In the genomic region with DNA sequence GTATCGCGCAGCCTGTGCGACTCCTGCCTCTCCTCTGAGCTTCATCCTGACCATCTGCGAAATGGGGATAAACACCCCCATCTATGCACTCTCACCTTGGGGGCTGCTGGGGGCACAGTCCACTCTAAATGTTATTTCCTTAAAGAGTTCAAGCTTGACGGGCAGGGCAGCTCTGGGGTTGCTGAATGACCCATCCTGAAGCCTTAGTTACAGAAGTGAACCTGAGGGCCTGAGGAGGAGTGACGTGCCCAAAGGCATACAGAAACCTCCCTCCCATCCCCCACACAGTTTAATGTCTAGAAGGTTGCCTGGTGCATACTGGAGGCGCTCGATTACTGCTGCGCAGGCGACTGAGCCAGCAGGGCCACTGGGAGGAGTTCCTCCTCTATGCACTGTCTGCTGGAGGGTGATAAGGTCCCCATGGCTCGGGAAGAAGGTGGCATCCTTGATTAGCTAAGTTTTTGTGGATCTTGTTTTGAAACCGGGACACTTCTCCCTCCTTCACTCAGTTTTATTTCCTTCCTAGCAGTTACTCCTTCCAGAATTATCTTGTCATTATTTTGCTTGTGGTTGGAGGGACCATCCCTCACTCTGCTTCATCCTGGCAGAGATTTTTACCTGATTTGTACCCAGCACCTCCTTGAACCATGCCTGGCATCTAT, we compare ENCODE assay signal across 8 cellular contexts. TPM values are rescaled to one million over a fixed set of nuclear protein-coding genes. Genes with fewer than 3 reads are reported as not detected.
DNase-seq lines count a peak whose midpoint lies in the region; ATAC-seq lines count a peak whose summit lies in the region.

No MANE protein-coding gene starts in this region.

- no peaks in the 10 kb centered on the region for H3K9me3 Mint-ChIP-seq in activated naive CD8-positive, alpha-beta T cell treated with anti-CD3 and anti-CD28 coated beads for 36 hours

- H3K27ac Mint-ChIP-seq in activated naive CD8-positive, alpha-beta T cell treated with anti-CD3 and anti-CD28 coated beads for 36 hours: peak overlapping the region; percentile 94

- intact Hi-C loops in right cardiac atrium (cut with DNase I) (no loop called here), sciatic nerve (cut with DNase I) (no loop called here)

- H3K4me3 Mint-ChIP-seq in activated naive CD8-positive, alpha-beta T cell treated with anti-CD3 and anti-CD28 coated beads for 36 hours: peak overlapping the region; percentile 90

- 7% methylated on average over 12 of the region's 12 CpGs for WGBS in right cardiac atrium

- H3K27me3 ChIP-seq in right cardiac atrium (ENCODE audit: control insufficient read depth, insufficient read depth): no peaks in the 10 kb centered on the region

- peaks cover 12% of the 10 kb centered on the region for H3K4me1 Mint-ChIP-seq in activated naive CD8-positive, alpha-beta T cell treated with anti-CD3 and anti-CD28 coated beads for 36 hours

- H3K36me3 Mint-ChIP-seq in activated naive CD8-positive, alpha-beta T cell treated with anti-CD3 and anti-CD28 coated beads for 36 hours: peaks cover 7% of the 10 kb centered on the region

- H3K27ac ChIP-seq in SK-N-MC (peak overlapping the region; percentile 4; the same call in 1 of the 2 replicates), right cardiac atrium (ENCODE audit: low read length) (no peak overlapping the region)

- ATAC-seq in GM21526 (IDR thresholded peaks at IDR 0.05; ENCODE audit: low FRiP score, unreplicated experiment) (peak; percentile 62), right cardiac atrium (peak; percentile 58 to 64), sciatic nerve (peak; percentile 39)

- peaks cover 3% of the 10 kb centered on the region for H3K4me1 ChIP-seq in right cardiac atrium (ENCODE audit: control insufficient read depth, insufficient read depth, low read length)

- peak overlapping the region; percentile 70 for H3K4me3 ChIP-seq in Jurkat, Clone E6-1 (ENCODE audit: low read length)
- peak overlapping the region; percentile 85 for H3K4me3 ChIP-seq in SK-N-MC
- H3K4me3 ChIP-seq in right cardiac atrium (ENCODE audit: low read length): peak overlapping the region; percentile 88

- H3K9me3 ChIP-seq in SK-N-MC (ENCODE audit: low read depth, low read length) (no peaks in the 10 kb centered on the region), right cardiac atrium (ENCODE audit: control insufficient read depth, low read length) (no peaks in the 10 kb centered on the region)

- H3K36me3 ChIP-seq in SK-N-MC (ENCODE audit: insufficient read depth, low read length): peaks cover 27% of the 10 kb centered on the region

- peak overlapping the region; percentile 59 for H3K9ac ChIP-seq in SK-N-MC (ENCODE audit: insufficient read length)

- H3K27me3 Mint-ChIP-seq in activated naive CD8-positive, alpha-beta T cell treated with anti-CD3 and anti-CD28 coated beads for 36 hours: no peaks in the 10 kb centered on the region

- peak; percentile 78 for DNase-seq in EH (ENCODE audit: low read depth)
- peak; percentile 92 for DNase-seq in Jurkat, Clone E6-1 (ENCODE audit: low read depth, low spot score)
- DNase-seq in SK-N-MC (ENCODE audit: low read depth, low spot score): no peak
- peak; percentile 72 for DNase-seq in activated naive CD8-positive, alpha-beta T cell treated with anti-CD3 and anti-CD28 coated beads for 36 hours
- peak in 2 of 3 donors; percentile 48 to 67 for DNase-seq in right cardiac atrium
- no peak for DNase-seq in sciatic nerve (ENCODE audit: low spot score)
- no peak for DNase-seq in cortex of kidney (lab: John Stamatoyannopoulos, UW)

RNA-seq across cellular contexts. Expression of a gene that starts 0.6 kb away (rescaled TPM):
- 204 TPM for polyA plus RNA-seq in Jurkat, Clone E6-1 (2012; ENCODE audit: insufficient read depth, insufficient read length)
- 100 to 1,000 TPM; 168 to 170 TPM for total RNA-seq in activated naive CD8-positive, alpha-beta T cell treated with anti-CD3 and anti-CD28 coated beads for 36 hours
- total RNA-seq in right cardiac atrium (100 to 1,000 TPM; 204 to 236 (median 213) TPM), sciatic nerve (296 TPM)
- polyA plus RNA-seq in right cardiac atrium: 285 TPM

RNA-seq across cellular contexts. Expression of a gene that starts 13.7 kb away (rescaled TPM):
- 116 TPM for polyA plus RNA-seq in Jurkat, Clone E6-1 (2012; ENCODE audit: insufficient read depth, insufficient read length)
- total RNA-seq in activated naive CD8-positive, alpha-beta T cell treated with anti-CD3 and anti-CD28 coated beads for 36 hours: 100 to 1,000 TPM; 116 to 124 TPM
- total RNA-seq in right cardiac atrium: 10 to 100 TPM; 47.8 to 55.4 (median 52.2) TPM
- 49.0 TPM for polyA plus RNA-seq in right cardiac atrium
- total RNA-seq in sciatic nerve: 97.2 TPM

RNA-seq across cellular contexts. Expression of a gene that starts 22.1 kb away (rescaled TPM):
- polyA plus RNA-seq in Jurkat, Clone E6-1 (2012; ENCODE audit: insufficient read depth, insufficient read length): 8.1 TPM
- total RNA-seq in activated naive CD8-positive, alpha-beta T cell treated with anti-CD3 and anti-CD28 coated beads for 36 hours: 10 to 100 TPM; 20.0 to 21.0 TPM
- total RNA-seq in right cardiac atrium (10 to 100 TPM; 12.6 to 19.0 (median 14.0) TPM), sciatic nerve (28.9 TPM)
- 9.3 TPM for polyA plus RNA-seq in right cardiac atrium

RNA-seq across cellular contexts. Expression of a gene that starts 27.7 kb away (rescaled TPM):
- 2,015 TPM for polyA plus RNA-seq in Jurkat, Clone E6-1 (2012; ENCODE audit: insufficient read depth, insufficient read length)
- 1,000 to 10,000 TPM; 1,816 to 1,826 TPM for total RNA-seq in activated naive CD8-positive, alpha-beta T cell treated with anti-CD3 and anti-CD28 coated beads for 36 hours
- total RNA-seq in right cardiac atrium: 100 to 1,000 TPM; 712 to 793 (median 725) TPM
- 622 TPM for polyA plus RNA-seq in right cardiac atrium
- 779 TPM for total RNA-seq in sciatic nerve

RNA-seq across cellular contexts. Expression of a gene that starts 44.7 kb away (rescaled TPM):
- 37.4 TPM for polyA plus RNA-seq in Jurkat, Clone E6-1 (2012; ENCODE audit: insufficient read depth, insufficient read length)
- total RNA-seq in activated naive CD8-positive, alpha-beta T cell treated with anti-CD3 and anti-CD28 coated beads for 36 hours: 10 to 100 TPM; 71.6 to 74.7 TPM
- total RNA-seq in right cardiac atrium: 10 to 100 TPM; 71.0 to 90.7 (median 77.1) TPM
- polyA plus RNA-seq in right cardiac atrium: 99.9 TPM
- total RNA-seq in sciatic nerve: 58.1 TPM

Comparison
In these comparisons a context has a peak if more than half of its experiments do, and no peak if none do; other contexts are left out.
1. DNase-seq: peak in EH (single experiment), Jurkat, Clone E6-1 (single experiment), activated naive CD8-positive, alpha-beta T cell treated with anti-CD3 and anti-CD28 coated beads for 36 hours (single experiment) and right cardiac atrium (2 of 3); none in SK-N-MC (single experiment), sciatic nerve (single experiment) and cortex of kidney (single experiment).
2. Peak in every context shown above with its lines, with median percentiles within 50 percentile points of each other: ATAC-seq and H3K4me3 ChIP-seq.